Comparison of ENCODE assay signal across 17 cellular contexts in the genomic region with DNA sequence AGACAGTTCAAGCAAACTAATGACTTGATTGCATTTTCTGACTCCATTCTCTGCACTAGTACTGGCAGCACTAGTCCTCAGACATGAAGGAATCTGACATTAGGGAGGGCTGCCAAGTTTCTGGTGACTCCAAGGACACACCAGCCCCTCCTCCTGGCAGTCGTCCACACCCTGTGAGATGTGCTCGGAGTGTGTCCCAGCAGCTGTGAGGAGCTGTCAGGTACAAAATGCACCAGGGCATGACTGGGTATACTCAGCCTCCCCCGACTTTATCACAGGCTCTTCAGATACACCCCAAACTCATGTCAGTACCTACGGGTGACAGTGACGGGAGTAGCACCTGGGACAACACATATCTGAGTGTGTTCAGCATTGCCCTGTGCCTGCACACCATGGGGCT. TPM values are rescaled to one million over a fixed set of nuclear protein-coding genes. Genes with fewer than 3 reads are reported as not detected.
"Had no signal": no experiment of that assay in that cellular context is flagged by ENCODE, and none has a peak within 500 bp of the region (broad histone marks: within the 10 kb centered on the region; RNA-seq: fewer than 3 reads in every experiment).

No MANE protein-coding gene starts in this region.

- ATAC-seq: naive thymus-derived CD4-positive, alpha-beta T cell; right lobe of liver had no signal

- DNase-seq: activated B cell treated with CpG ODN at 0.5 μM for 24 hours; activated CD4-positive, alpha-beta T cell treated with anti-CD3 and anti-CD28 coated beads, Interleukin-2, amount 10 ng/mL, durations not matched to agents 7 days and 5 days; amygdala; brain microvascular endothelial cell; endodermal cell; erythroblast; foreskin fibroblast; midbrain; naive thymus-derived CD4-positive, alpha-beta T cell; right lobe of liver; stimulated activated CD4-positive, alpha-beta T cell treated with anti-CD3 and anti-CD28 coated beads, Interleukin-12 subunit alpha, Interleukin-12 subunit beta, amount 100 ng/mL, for 4 hours; stimulated activated naive CD4-positive, alpha-beta T cell treated with Interleukin-2 at 50 U/mL for 16 hours; upper lobe of left lung had no signal

- H3K27ac Mint-ChIP-seq: activated B cell treated with CpG ODN at 0.5 μM for 24 hours; activated CD4-positive, alpha-beta T cell treated with anti-CD3 and anti-CD28 coated beads, Interleukin-2, amount 10 ng/mL, durations not matched to agents 7 days and 5 days; activated naive CD4-positive, alpha-beta T cell treated with anti-CD3 and anti-CD28 coated beads, Interleukin-2, amount 50 U/mL, for 24 hours; endodermal cell; T-helper 1 cell treated with Interleukin-12 subunit alpha and Interleukin-12 subunit beta and Interleukin-4 antibody, amounts not matched to agents 30 μg/mL and 1 μg/mL, for 36 hours had no signal

- H3K4me1 Mint-ChIP-seq: activated B cell treated with CpG ODN at 0.5 μM for 24 hours; activated CD4-positive, alpha-beta T cell treated with anti-CD3 and anti-CD28 coated beads, Interleukin-2, amount 10 ng/mL, durations not matched to agents 7 days and 5 days; endodermal cell had no signal

- H3K4me3 ChIP-seq: right lobe of liver, upper lobe of left lung had no signal

- H3K27me3 Mint-ChIP-seq: activated B cell treated with CpG ODN at 0.5 μM for 24 hours; activated CD4-positive, alpha-beta T cell treated with anti-CD3 and anti-CD28 coated beads, Interleukin-2, amount 10 ng/mL, durations not matched to agents 7 days and 5 days; activated naive CD4-positive, alpha-beta T cell treated with anti-CD3 and anti-CD28 coated beads, Interleukin-2, amount 50 U/mL, for 24 hours; naive thymus-derived CD4-positive, alpha-beta T cell had no signal

- H3K27me3 ChIP-seq: right lobe of liver, upper lobe of left lung had no signal

- H3K4me1 ChIP-seq: right lobe of liver, upper lobe of left lung had no signal

- H3K27ac ChIP-seq: brain microvascular endothelial cell, right lobe of liver, upper lobe of left lung had no signal

- H3K36me3 ChIP-seq: brain microvascular endothelial cell, right lobe of liver, upper lobe of left lung had no signal

- H3K4me3 Mint-ChIP-seq: activated B cell treated with CpG ODN at 0.5 μM for 24 hours; activated CD4-positive, alpha-beta T cell treated with anti-CD3 and anti-CD28 coated beads, Interleukin-2, amount 10 ng/mL, durations not matched to agents 7 days and 5 days; activated naive CD4-positive, alpha-beta T cell treated with anti-CD3 and anti-CD28 coated beads, Interleukin-2, amount 50 U/mL, for 24 hours; endodermal cell; T-helper 1 cell treated with Interleukin-12 subunit alpha and Interleukin-12 subunit beta and Interleukin-4 antibody, amounts not matched to agents 30 μg/mL and 1 μg/mL, for 36 hours had no signal

- H3K9me3 ChIP-seq: right lobe of liver had no signal

RNA-seq across cellular contexts. Expression of gene EDAR, which starts 43.1 kb away (rescaled TPM):
- total RNA-seq: activated B cell treated with CpG ODN at 0.5 μM for 24 hours, cerebellum, endodermal cell, posterior vena cava had no signal
